Comparison of ENCODE assay signal across 8 cellular contexts in genomic region chr1:110615548-110616130, GRCh38. TPM values are rescaled to one million over a fixed set of nuclear protein-coding genes. Genes with fewer than 3 reads are reported as not detected.
A peak's percentile ranks its signal among the peaks of the same experiment; 100 is the strongest.
DNase-seq lines count a peak whose midpoint lies in the region; ATAC-seq and TF ChIP-seq lines count a peak whose summit lies in the region.

No MANE protein-coding gene starts in this region.

- no peaks in the 10 kb centered on the region for H3K9me3 ChIP-seq in CD4-positive, alpha-beta memory T cell (ENCODE audit: control insufficient read depth in 1 of 2, low read length in 2 of 2)
- no peaks in the 10 kb centered on the region for H3K9me3 ChIP-seq in neural cell (ENCODE audit: low read length)

- TF ChIP-seq CTCF in HFF-Myc (IDR thresholded peaks at IDR 0.05; ENCODE audit: low read depth, low read length, missing control alignments) (peak; percentile 81), fibroblast of mammary gland (conservative IDR thresholded peaks at IDR 0.05; ENCODE audit: control insufficient read depth, insufficient read depth, low read depth, low read length) (peak; percentile 73), neural cell (IDR thresholded peaks at IDR 0.05; ENCODE audit: poor library complexity, severe bottlenecking) (peak; percentile 96)

- peaks cover 5 to 6% of the 10 kb centered on the region in 2 donors for H3K36me3 Mint-ChIP-seq in CD4-positive, alpha-beta memory T cell

- H3K36me3 ChIP-seq in CD4-positive, alpha-beta memory T cell (ENCODE audit: insufficient read depth, low read length), result no peaks in the 10 kb centered on the region
- no peaks in the 10 kb centered on the region for H3K36me3 ChIP-seq in neural cell (ENCODE audit: insufficient read depth, low read length)

- TF ChIP-seq EP300 in neural cell (conservative IDR thresholded peaks at IDR 0.05; ENCODE audit: poor library complexity, severe bottlenecking), result no peak

- no peaks in the 10 kb centered on the region for H3K79me2 ChIP-seq in neural cell (replicated peaks; ENCODE audit: insufficient read depth, low read length)

- H2AFZ ChIP-seq in neural cell (ENCODE audit: low read depth, low read length), result no peak overlapping the region

- no peak overlapping the region for H3K4me3 Mint-ChIP-seq in CD4-positive, alpha-beta memory T cell

- ATAC-seq in GM18870 (IDR thresholded peaks at IDR 0.05; ENCODE audit: unreplicated experiment) (no peak), GM18873 (IDR thresholded peaks at IDR 0.05; ENCODE audit: low FRiP score, unreplicated experiment) (no peak)

- peak; percentile 39 to 55 (median 47) for DNase-seq in CD4-positive, alpha-beta memory T cell
- DNase-seq in HFF-Myc (ENCODE audit: extremely low read depth, low read depth) (no peak), NCI-H526 treated with DMSO at 0.1 percent for 48 hours (lab: John Stamatoyannopoulos, UW) (peak; percentile 48), fibroblast of mammary gland (ENCODE audit: low read depth) (peak; percentile 63)
- peak; percentile 46 for DNase-seq in activated CD8-positive, alpha-beta memory T cell treated with anti-CD3 and anti-CD28 coated beads, Interleukin-2, amount 50 U/mL, for 4 hours

- peaks cover 0 to 9% (median 0%) of the 10 kb centered on the region in 8 donors for H3K9me3 Mint-ChIP-seq in CD4-positive, alpha-beta memory T cell

- peak; percentile 99 for TF ChIP-seq RAD21 in neural cell (conservative IDR thresholded peaks at IDR 0.05)

- H3K4me3 ChIP-seq in CD4-positive, alpha-beta memory T cell (ENCODE audit: low read length in 2 of 2), result no peak overlapping the region
- no peak overlapping the region for H3K4me3 ChIP-seq in HFF-Myc (replicated peaks; ENCODE audit: low read depth, low read length)
- H3K4me3 ChIP-seq in fibroblast of mammary gland (ENCODE audit: control insufficient read depth, low read depth, low read length), result no peak overlapping the region
- no peak overlapping the region for H3K4me3 ChIP-seq in neural cell (ENCODE audit: low read length)

- intact Hi-C loops in CD4-positive, alpha-beta memory T cell (cut with micrococcal nuclease), result loop anchor here (1.0 to 5.0 kb wide), 3 partner anchors 60 to 203 kb away; no protein-coding TSS in a partner anchor

- H3K27ac ChIP-seq in CD4-positive, alpha-beta memory T cell (ENCODE audit: low read depth, low read length), result no peak overlapping the region
- no peak overlapping the region for H3K27ac ChIP-seq in neural cell (ENCODE audit: low read length)

- no peak overlapping the region for H3K27ac Mint-ChIP-seq in CD4-positive, alpha-beta memory T cell

- H3K27me3 Mint-ChIP-seq in CD4-positive, alpha-beta memory T cell, result no peaks in the 10 kb centered on the region

- H3K9me2 ChIP-seq in neural cell (ENCODE audit: insufficient read depth, low read length), result no peaks in the 10 kb centered on the region

- peaks cover 26% of the 10 kb centered on the region for H3K4me1 ChIP-seq in CD4-positive, alpha-beta memory T cell (ENCODE audit: insufficient read depth, low read length)

- H3K27me3 ChIP-seq in CD4-positive, alpha-beta memory T cell (ENCODE audit: insufficient read depth, low read length), result no peaks in the 10 kb centered on the region
- peaks cover 35% of the 10 kb centered on the region for H3K27me3 ChIP-seq in neural cell (ENCODE audit: insufficient read depth, low read depth, low read length)

- POLR2A ChIA-PET in CD4-positive, alpha-beta memory T cell (lab: Charles Lee; ENCODE audit: partially characterized antibody), result interaction anchor here (1.3 kb wide), 1 partner anchor 171 kb away, joined by 3 read pairs; no protein-coding TSS in a partner anchor

- H4K20me1 ChIP-seq in neural cell (ENCODE audit: insufficient read depth), result no peaks in the 10 kb centered on the region

- no peak overlapping the region for H3K4me2 ChIP-seq in neural cell (ENCODE audit: low read length)

- H3K4me1 Mint-ChIP-seq in CD4-positive, alpha-beta memory T cell, result peaks cover 29 to 44% (median 34%) of the 10 kb centered on the region in 4 donors

- H3K9ac ChIP-seq in neural cell (ENCODE audit: low read length), result no peak overlapping the region

- CTCF ChIA-PET in CD4-positive, alpha-beta memory T cell (lab: Charles Lee; ENCODE audit: partially characterized antibody), result interaction anchor here (1.1 to 6.5 kb wide), 5 partner anchors 29 to 172 kb away, joined by 3 to 273 read pairs (median 36); no protein-coding TSS in a partner anchor

- no peaks in the 10 kb centered on the region for H3F3A ChIP-seq in neural cell (ENCODE audit: insufficient read depth, low read length, poor library complexity, severe bottlenecking)

TF ChIP-seq in neural cell, 6 proteins besides CTCF, POLR2A, EP300 and RAD21:
- TF ChIP-seq MXI1 (conservative IDR thresholded peaks at IDR 0.05; ENCODE audit: poor library complexity, severe bottlenecking), result no peak
- peak; percentile 100 for TF ChIP-seq SMC3 (conservative IDR thresholded peaks at IDR 0.05; ENCODE audit: poor library complexity)
- TF ChIP-seq, protein P1, sequence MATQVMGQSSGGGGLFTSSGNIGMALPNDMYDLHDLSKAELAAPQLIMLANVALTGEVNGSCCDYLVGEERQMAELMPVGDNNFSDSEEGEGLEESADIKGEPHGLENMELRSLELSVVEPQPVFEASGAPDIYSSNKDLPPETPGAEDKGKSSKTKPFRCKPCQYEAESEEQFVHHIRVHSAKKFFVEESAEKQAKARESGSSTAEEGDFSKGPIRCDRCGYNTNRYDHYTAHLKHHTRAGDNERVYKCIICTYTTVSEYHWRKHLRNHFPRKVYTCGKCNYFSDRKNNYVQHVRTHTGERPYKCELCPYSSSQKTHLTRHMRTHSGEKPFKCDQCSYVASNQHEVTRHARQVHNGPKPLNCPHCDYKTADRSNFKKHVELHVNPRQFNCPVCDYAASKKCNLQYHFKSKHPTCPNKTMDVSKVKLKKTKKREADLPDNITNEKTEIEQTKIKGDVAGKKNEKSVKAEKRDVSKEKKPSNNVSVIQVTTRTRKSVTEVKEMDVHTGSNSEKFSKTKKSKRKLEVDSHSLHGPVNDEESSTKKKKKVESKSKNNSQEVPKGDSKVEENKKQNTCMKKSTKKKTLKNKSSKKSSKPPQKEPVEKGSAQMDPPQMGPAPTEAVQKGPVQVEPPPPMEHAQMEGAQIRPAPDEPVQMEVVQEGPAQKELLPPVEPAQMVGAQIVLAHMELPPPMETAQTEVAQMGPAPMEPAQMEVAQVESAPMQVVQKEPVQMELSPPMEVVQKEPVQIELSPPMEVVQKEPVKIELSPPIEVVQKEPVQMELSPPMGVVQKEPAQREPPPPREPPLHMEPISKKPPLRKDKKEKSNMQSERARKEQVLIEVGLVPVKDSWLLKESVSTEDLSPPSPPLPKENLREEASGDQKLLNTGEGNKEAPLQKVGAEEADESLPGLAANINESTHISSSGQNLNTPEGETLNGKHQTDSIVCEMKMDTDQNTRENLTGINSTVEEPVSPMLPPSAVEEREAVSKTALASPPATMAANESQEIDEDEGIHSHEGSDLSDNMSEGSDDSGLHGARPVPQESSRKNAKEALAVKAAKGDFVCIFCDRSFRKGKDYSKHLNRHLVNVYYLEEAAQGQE (IDR thresholded peaks at IDR 0.05; ENCODE audit: borderline replicate concordance), result no peak
- TF ChIP-seq EZH2 (IDR thresholded peaks at IDR 0.05; ENCODE audit: borderline replicate concordance, insufficient read depth, low read length, poor library complexity, severe bottlenecking), result no peak

RNA-seq across cellular contexts. Expression of gene KCNA2, which starts 9.5 kb away (rescaled TPM):
- total RNA-seq in CD4-positive, alpha-beta memory T cell, result 1 to 10 TPM; 1.2 to 2.2 TPM
- 1 to 10 TPM in 1 of 2 donors, under 1 TPM in 1; 0.26 to 1.0 TPM for polyA plus RNA-seq in CD4-positive, alpha-beta memory T cell
- polyA plus RNA-seq in neural cell, result 3.4 and 4.0 TPM in 2 replicates
- polyA minus RNA-seq in neural cell, result 7.3 and 8.7 TPM in 2 replicates

RNA-seq across cellular contexts. Expression of gene KCNA3, which starts 59.1 kb away (rescaled TPM):
- 100 to 1,000 TPM; 124 TPM for total RNA-seq in CD4-positive, alpha-beta memory T cell
- 10 to 100 TPM; 88.7 to 96.3 TPM for polyA plus RNA-seq in CD4-positive, alpha-beta memory T cell
- polyA plus RNA-seq in neural cell, result 5.4 and 5.6 TPM in 2 replicates
- 26.7 and 27.3 TPM in 2 replicates for polyA minus RNA-seq in neural cell

Comparison
In these comparisons a context has a peak if more than half of its experiments do, and no peak if none do; other contexts are left out.
1. RNA of gene KCNA3, which starts 59.1 kb away (polyA plus RNA-seq): 88.7 to 96.3 TPM in CD4-positive, alpha-beta memory T cell; 5.4 to 5.6 TPM in neural cell; every median in the first group is over 10 times any median in the second.
2. Peak in every context shown above with its lines, with median percentiles within 50 percentile points of each other: CTCF ChIP-seq.